Comparison of ENCODE assay signal across 8 cellular contexts in genomic region chr2:62197017-62197586, GRCh38. TPM values are rescaled to one million over a fixed set of nuclear protein-coding genes. Genes with fewer than 3 reads are reported as not detected.
DNase-seq lines count a peak whose midpoint lies in the region; ATAC-seq and TF ChIP-seq lines count a peak whose summit lies in the region.

No MANE protein-coding gene starts in this region.

- TF ChIP-seq POLR2A in tibial nerve (IDR thresholded peaks at IDR 0.05) = no peak

- TF ChIP-seq CTCF in Caco-2 (IDR thresholded peaks at IDR 0.05; ENCODE audit: insufficient read depth in 1 of 2, low read depth in 1 of 2, low read length in 1 of 2, severe bottlenecking in 1 of 2, unreplicated experiment in 1 of 2) = no peak
- TF ChIP-seq CTCF in tibial nerve (IDR thresholded peaks at IDR 0.05) = no peak

- no peaks in the 10 kb centered on the region for H3K27me3 Mint-ChIP-seq in Caco-2 (ENCODE audit: insufficient read depth, unreplicated experiment)
- H3K27me3 Mint-ChIP-seq in activated CD4-positive, alpha-beta T cell treated with anti-CD3 and anti-CD28 coated beads for 36 hours = no peaks in the 10 kb centered on the region

- H3K27ac ChIP-seq in HUES6 (ENCODE audit: low read depth, low read length) (no peak overlapping the region), duodenal mucosa (ENCODE audit: low read depth, low read length) (peak overlapping the region; percentile 54), tibial nerve (peak overlapping the region; percentile 63 to 92 (median 91))

- peaks cover 25% of the 10 kb centered on the region for H3K36me3 Mint-ChIP-seq in Caco-2 (ENCODE audit: insufficient read depth, unreplicated experiment)
- H3K36me3 Mint-ChIP-seq in activated CD4-positive, alpha-beta T cell treated with anti-CD3 and anti-CD28 coated beads for 36 hours (ENCODE audit: low read depth) = peaks cover 17% of the 10 kb centered on the region

- H3K36me3 ChIP-seq in Caco-2 (ENCODE audit: control insufficient read depth, insufficient read depth, low read length) (no peaks in the 10 kb centered on the region), HUES6 (ENCODE audit: control insufficient read depth, insufficient read depth, low read length) (no peaks in the 10 kb centered on the region), duodenal mucosa (ENCODE audit: control insufficient read depth in 1 of 2, insufficient read depth in 2 of 2, low read length in 2 of 2) (no peaks in the 10 kb centered on the region), mucosa of stomach (ENCODE audit: control insufficient read depth, insufficient read depth, low read length) (no peaks in the 10 kb centered on the region), tibial nerve (no peaks in the 10 kb centered on the region)

- POLR2A ChIA-PET in Caco-2 (lab: Charles Lee) = interaction anchor here (0.5 kb wide), 1 partner anchor 250 kb away, joined by 6 read pairs; no protein-coding TSS in a partner anchor
- POLR2A ChIA-PET in activated CD4-positive, alpha-beta T cell treated with anti-CD3 and anti-CD28 coated beads for 36 hours (lab: Charles Lee) = no interaction called here

- H3K4me3 ChIP-seq in Caco-2 (ENCODE audit: low read depth, low read length) (peak overlapping the region; percentile 95), HUES6 (ENCODE audit: low read depth, low read length) (peak overlapping the region; percentile 100), duodenal mucosa (ENCODE audit: low read depth in 1 of 2, low read length in 2 of 2) (peak overlapping the region; percentile 75 to 95), mucosa of stomach (ENCODE audit: low read length) (peak overlapping the region; percentile 57), tibial nerve (peak overlapping the region; percentile 60 to 87 (median 81))

- peak overlapping the region; percentile 9 for H3K27ac Mint-ChIP-seq in Caco-2 (ENCODE audit: unreplicated experiment)
- H3K27ac Mint-ChIP-seq in activated CD4-positive, alpha-beta T cell treated with anti-CD3 and anti-CD28 coated beads for 36 hours = peak overlapping the region; percentile 97

- CTCF ChIA-PET in Caco-2 (lab: Charles Lee) = interaction anchor here (0.6 kb wide), 1 partner anchor 32 kb away, joined by 3 read pairs; no protein-coding TSS in a partner anchor
- CTCF ChIA-PET in activated CD4-positive, alpha-beta T cell treated with anti-CD3 and anti-CD28 coated beads for 36 hours (lab: Charles Lee) = interaction anchor here (1.0 kb wide), 1 partner anchor 214 kb away, joined by 4 read pairs; no protein-coding TSS in a partner anchor

- intact Hi-C loops in Caco-2 (cut with micrococcal nuclease; ENCODE audit: unreplicated experiment) = loop anchor here (2.0 to 10.0 kb wide), 3 partner anchors 202 to 280 kb away; no protein-coding TSS in a partner anchor
- intact Hi-C loops in activated CD4-positive, alpha-beta T cell treated with anti-CD3 and anti-CD28 coated beads for 36 hours (cut with DNase I, micrococcal nuclease) = loop anchor here (2.0 to 10.0 kb wide), 7 partner anchors 215 to 1645 kb away; partner anchors contain the start of genes EHBP1 (in 1 of the 2), REL (in 1 of the 2), UGP2 (in 1 of the 2) and XPO1 (in 1 of the 2)

- peaks cover 13% of the 10 kb centered on the region for H3K4me1 Mint-ChIP-seq in Caco-2 (ENCODE audit: low read depth, unreplicated experiment)
- peaks cover 43% of the 10 kb centered on the region for H3K4me1 Mint-ChIP-seq in activated CD4-positive, alpha-beta T cell treated with anti-CD3 and anti-CD28 coated beads for 36 hours

- H3K4me3 Mint-ChIP-seq in Caco-2 (ENCODE audit: unreplicated experiment) = peak overlapping the region; percentile 79
- H3K4me3 Mint-ChIP-seq in activated CD4-positive, alpha-beta T cell treated with anti-CD3 and anti-CD28 coated beads for 36 hours = peak overlapping the region; percentile 92

- no peaks in the 10 kb centered on the region for H3K9me3 Mint-ChIP-seq in Caco-2 (ENCODE audit: unreplicated experiment)
- H3K9me3 Mint-ChIP-seq in activated CD4-positive, alpha-beta T cell treated with anti-CD3 and anti-CD28 coated beads for 36 hours (ENCODE audit: low read depth) = no peaks in the 10 kb centered on the region

- ATAC-seq in activated CD4-positive, alpha-beta T cell treated with anti-CD3 and anti-CD28 coated beads for 36 hours = peak; percentile 16

- DNase-seq in Caco-2 (peak in 1 of 2 experiments; percentile 34), tibial nerve (ENCODE audit: low spot score in 2 of 2) (no peak), mucosa of gallbladder (ENCODE audit: low spot score) (no peak), GM19240 (ENCODE audit: insufficient read length, low spot score) (no peak)
- peak; percentile 64 for DNase-seq in activated CD4-positive, alpha-beta T cell treated with anti-CD3 and anti-CD28 coated beads for 36 hours

- H3K9ac ChIP-seq in HUES6 (ENCODE audit: low read length) = peak overlapping the region; percentile 70
- H3K9ac ChIP-seq in duodenal mucosa (ENCODE audit: low read depth in 1 of 2, low read length in 2 of 2) = peak overlapping the region; percentile 90 to 93
- H3K9ac ChIP-seq in mucosa of stomach (ENCODE audit: low read length) = peak overlapping the region; percentile 97

- no peaks in the 10 kb centered on the region for H3K9me3 ChIP-seq in Caco-2
- H3K9me3 ChIP-seq in HUES6 (ENCODE audit: control insufficient read depth, insufficient read depth, low read depth, low read length) = no peaks in the 10 kb centered on the region
- no peaks in the 10 kb centered on the region for H3K9me3 ChIP-seq in duodenal mucosa (ENCODE audit: control insufficient read depth in 1 of 2, low read length in 2 of 2)
- no peaks in the 10 kb centered on the region for H3K9me3 ChIP-seq in mucosa of stomach (ENCODE audit: control insufficient read depth, low read length)
- no peaks in the 10 kb centered on the region for H3K9me3 ChIP-seq in tibial nerve

- 1% methylated on average over 29 to 31 of the region's 31 CpGs for WGBS in tibial nerve, 2 donors

- no peak for TF ChIP-seq EP300 in tibial nerve (IDR thresholded peaks at IDR 0.05)

- H3K27me3 ChIP-seq in Caco-2 (replicated peaks; ENCODE audit: control insufficient read depth, insufficient read depth, low read length) = no peaks in the 10 kb centered on the region
- H3K27me3 ChIP-seq in HUES6 (ENCODE audit: control insufficient read depth, insufficient read depth, low read length) = no peaks in the 10 kb centered on the region
- no peaks in the 10 kb centered on the region for H3K27me3 ChIP-seq in duodenal mucosa (ENCODE audit: control insufficient read depth in 1 of 2, insufficient read depth in 2 of 2, low read length in 2 of 2)
- no peaks in the 10 kb centered on the region for H3K27me3 ChIP-seq in mucosa of stomach (ENCODE audit: control insufficient read depth, insufficient read depth, low read length)
- no peaks in the 10 kb centered on the region for H3K27me3 ChIP-seq in tibial nerve

- no TSS peak for BruUV-seq in Caco-2 (replicated peaks; lab: Mats Ljungman, UMichigan)

- H3K4me1 ChIP-seq in Caco-2 (peaks cover 24% of the 10 kb centered on the region), HUES6 (ENCODE audit: control insufficient read depth, insufficient read depth, low read length) (peaks cover 31% of the 10 kb centered on the region), duodenal mucosa (ENCODE audit: control insufficient read depth in 1 of 2, insufficient read depth in 2 of 2, low read length in 2 of 2) (peaks cover 36 to 53% of the 10 kb centered on the region in 2 donors), mucosa of stomach (ENCODE audit: control insufficient read depth, insufficient read depth, low read length) (peaks cover 24% of the 10 kb centered on the region), tibial nerve (peaks cover 0 to 46% (median 22%) of the 10 kb centered on the region in 4 donors)

RNA-seq across cellular contexts. Expression of gene B3GNT2, which starts 1.2 kb away (rescaled TPM):
- 47.4 and 50.5 TPM in 2 replicates for total RNA-seq in Caco-2 (2022)
- total RNA-seq in activated CD4-positive, alpha-beta T cell treated with anti-CD3 and anti-CD28 coated beads for 36 hours = 10 to 100 TPM; 28.6 to 31.7 TPM
- 10 to 100 TPM; 12.6 to 41.9 (median 28.0) TPM for total RNA-seq in tibial nerve
- total RNA-seq in mucosa of gallbladder = 31.9 TPM
